In genomic region chr12:108622425-108622824, GRCh38 we compare ENCODE assay signal across 9 cellular contexts. TPM values are rescaled to one million over a fixed set of nuclear protein-coding genes. Genes with fewer than 3 reads are reported as not detected.
DNase-seq lines count a peak whose midpoint lies in the region; ATAC-seq, FAIRE-seq and TF ChIP-seq lines count a peak whose summit lies in the region.
"Had no signal": no experiment of that assay in that cellular context is flagged by ENCODE, and none has a peak within 500 bp of the region (broad histone marks: within the 10 kb centered on the region; RNA-seq: fewer than 3 reads in every experiment).

No MANE protein-coding gene starts in this region.

- no peaks in the 10 kb centered on the region for H3K27me3 ChIP-seq in K562 (ENCODE audit: control insufficient read depth in 2 of 2, insufficient read depth in 2 of 2, low read length in 2 of 2)

- H3K79me2 ChIP-seq in K562 (ENCODE audit: control insufficient read depth, insufficient read depth, low read length): no peaks in the 10 kb centered on the region

- TF ChIP-seq EP300 in K562 (IDR thresholded peaks at IDR 0.05; ENCODE audit: low read length): no peak

- H3K36me3 Mint-ChIP-seq in memory B cell: peaks cover 3% of the 10 kb centered on the region

- H3K4me1 Mint-ChIP-seq in memory B cell: peaks cover 36% of the 10 kb centered on the region

- WGBS in K562 (ENCODE audit: insufficient coverage, low coverage, missing lambda C conversion rate): 13% methylated on average over 3 of the region's 4 CpGs

- H3K9me3 Mint-ChIP-seq in memory B cell: no peaks in the 10 kb centered on the region

- FAIRE-seq in K562 (lab: Jason Lieb, UNC): peak; percentile 42

- peak; percentile 57 for ATAC-seq in K562
- ATAC-seq in memory B cell (ENCODE audit: low read depth): peak; percentile 34
- no peak for ATAC-seq in HG02763 (IDR thresholded peaks at IDR 0.05; ENCODE audit: unreplicated experiment)

- no peaks in the 10 kb centered on the region for H3K9me3 ChIP-seq in K562 (replicated peaks; ENCODE audit: control insufficient read depth, insufficient read depth, low read depth, low read length)

- CTCF ChIA-PET in K562 (lab: Yijun Ruan, JAX; ENCODE audit: low intra/inter-chr PET ratio): no interaction called here

- H3K27me3 Mint-ChIP-seq in memory B cell: no peaks in the 10 kb centered on the region

- H3K9me1 ChIP-seq in K562 (ENCODE audit: control insufficient read depth, insufficient read depth, low read length): no peaks in the 10 kb centered on the region

- POLR2A ChIA-PET in K562 (lab: Yijun Ruan, JAX): no interaction called here

- no peaks in the 10 kb centered on the region for H3K36me3 ChIP-seq in K562 (ENCODE audit: control insufficient read depth, insufficient read depth, low read length)

- TF ChIP-seq POLR2A in K562 (conservative IDR thresholded peaks at IDR 0.05): no peak

- H3K4me1 ChIP-seq in K562 (replicated peaks in 1 of 2; ENCODE audit: control insufficient read depth in 2 of 2, insufficient read depth in 2 of 2, low read length in 2 of 2): peaks cover 22 to 27% of the 10 kb centered on the region in 2 experiments

- in situ Hi-C loops in K562 (cut with MboI): no loop called here

- no peak overlapping the region for H3K4me3 Mint-ChIP-seq in memory B cell

- peak overlapping the region; percentile 91 for H3K27ac Mint-ChIP-seq in memory B cell

- BruUV-seq in K562 (replicated peaks; lab: Mats Ljungman, UMichigan): no TSS peak

- no peak overlapping the region for H3K4me3 ChIP-seq in K562
- H3K4me3 ChIP-seq: lung had no signal

- intact Hi-C loops in K562 (cut with micrococcal nuclease): no loop called here

- DNase-seq in COLO668 (lab: John Stamatoyannopoulos, UW; ENCODE audit: unreplicated experiment) (peak; percentile 58), HT-29 (ENCODE audit: low spot score) (peak; percentile 58), K562 (ENCODE audit: extremely low read depth in 1 of 4, low spot score in 3 of 4) (peak in 3 of 4 experiments; percentile 36 to 53 (median 47)), memory B cell (ENCODE audit: low spot score in 2 of 2) (no peak), GM03348 (ENCODE audit: low spot score) (no peak), SKM-1 (lab: John Stamatoyannopoulos, UW; ENCODE audit: unreplicated experiment) (no peak), pons (ENCODE audit: low spot score) (no peak)

- no peaks in the 10 kb centered on the region for H4K20me1 ChIP-seq in K562 (replicated peaks; ENCODE audit: control insufficient read depth, insufficient read depth, low read length)

- TF ChIP-seq RAD21 in K562 (CRISPR knock-in tag; conservative IDR thresholded peaks at IDR 0.05 in 1 of 2, IDR thresholded peaks at IDR 0.05 in 1 of 2): no peak

- TF ChIP-seq CTCF in K562 (IDR thresholded peaks at IDR 0.05 in 2 of 3, conservative IDR thresholded peaks at IDR 0.05 in 1 of 3; ENCODE audit: insufficient read depth in 2 of 3, low read depth in 1 of 3, low read length in 3 of 3): no peak

- H3K4me2 ChIP-seq in K562 (ENCODE audit: insufficient read depth, low read length): no peak overlapping the region

- H2AFZ ChIP-seq in K562 (ENCODE audit: low read depth, low read length): peak overlapping the region; percentile 37

- H3K9ac ChIP-seq in K562 (ENCODE audit: insufficient read depth in 1 of 2, low read depth in 2 of 2, low read length in 2 of 2): peak overlapping the region in 1 of 2 experiments; percentile 71; a peak in 2 of 4 replicates

- H3K27ac ChIP-seq in K562 (ENCODE audit: extremely low read depth, low read depth, low read length): no peak overlapping the region; the same call in 2 of the 3 replicates

TF ChIP-seq in K562, 482 proteins besides CTCF, POLR2A, EP300 and RAD21 (continues in another document):
- TF ChIP-seq YY1 (IDR thresholded peaks at IDR 0.05; ENCODE audit: borderline replicate concordance in 1 of 3, control insufficient read depth in 1 of 3, extremely low read depth in 1 of 3, insufficient read depth in 3 of 3, insufficient read length in 1 of 3, insufficient replicate concordance in 2 of 3, low read depth in 1 of 3, low read length in 2 of 3) (peak in 1 of 3 experiments; percentile 62), PKNOX1 (IDR thresholded peaks at IDR 0.05) (peak; percentile 37; the same call in 1 of the 2 replicates), BMI1 (IDR thresholded peaks at IDR 0.05; ENCODE audit: low read length) (peak; percentile 35; the same call in 1 of the 2 replicates), TCF15 (CRISPR knock-in tag; IDR thresholded peaks at IDR 0.05) (no peak), SOX6 (IDR thresholded peaks at IDR 0.05) (0 out of 2 replicates have a peak, but pooled peaks have one; percentile 19), GABPA (tag; conservative IDR thresholded peaks at IDR 0.05; ENCODE audit: low read depth) (peak; percentile 66), RFX1 (IDR thresholded peaks at IDR 0.05) (peak; percentile 95), ZNF511 (CRISPR knock-in tag; IDR thresholded peaks at IDR 0.05) (no peak)

RNA-seq across cellular contexts. Expression of gene SELPLG, which starts 11.3 kb away (rescaled TPM):
- total RNA-seq in HT-29 (2014; rRNA removed; shearing (Covaris generic)): not detected in 2 replicates
- total RNA-seq in K562 (2011; cell fraction: chromatin; rRNA removed; ENCODE audit: low replicate concordance): 0.35 and 0.79 TPM in 2 replicates
- 1.1 and 1.5 TPM in 2 replicates for total RNA-seq in K562 (2011; cell fraction: nucleolus; rRNA removed)
- 0.59 and 0.69 TPM in 2 replicates for total RNA-seq in K562 (2011; cell fraction: nucleoplasm; rRNA removed)
- total RNA-seq in K562 (2014; rRNA removed) (1.7 and 3.4 TPM in 2 replicates), K562 (2014; rRNA removed; fragmentation: Illumina TruSeq; extraction: Trizol) (0.54 and 0.76 TPM in 2 replicates), K562 (2015; rRNA removed; fragmentation: Illumina TruSeq; extraction: Trizol) (10.2 TPM in 2 replicates), K562 (2021) (2.2 and 2.5 TPM in 2 replicates)
- polyA plus RNA-seq in K562 (2011; rRNA removed) (1.4 and 1.6 TPM in 2 replicates), K562 (2014; fragmentation: Illumina TruSeq; extraction: Trizol) (3.3 and 3.9 TPM in 2 replicates), K562 (2014; fragmentation: Nextera tagmentation; extraction: Ambion mirVana) (under 1 TPM; 0.22 to 0.34 TPM), K562 (2014; rRNA removed) (1.2 and 2.8 TPM in 2 replicates)
- polyA plus RNA-seq in K562 (2011; cell fraction: cytosol; rRNA removed): 1.9 and 6.8 TPM in 2 replicates
- 0.60 and 0.92 TPM in 2 replicates for polyA plus RNA-seq in K562 (2011; cell fraction: nucleus; rRNA removed)
- polyA plus RNA-seq in K562 (2012): 9.4 and 9.9 TPM in 2 replicates
- polyA minus RNA-seq in K562 (2011; rRNA and poly(A)+ RNA removed): 0.48 and 1.1 TPM in 2 replicates
- polyA minus RNA-seq in K562 (2011; cell fraction: cytosol; rRNA and poly(A)+ RNA removed): 0.91 and 0.95 TPM in 2 replicates
- 0.27 and 0.44 TPM in 2 replicates for polyA minus RNA-seq in K562 (2011; cell fraction: nucleus; rRNA and poly(A)+ RNA removed)

RNA-seq across cellular contexts. Expression of gene TMEM119, which starts 24.5 kb away (rescaled TPM):
- not detected in 2 replicates for total RNA-seq in HT-29 (2014; rRNA removed; shearing (Covaris generic))
- not detected in 2 replicates for total RNA-seq in K562 (2011; cell fraction: chromatin; rRNA removed; ENCODE audit: low replicate concordance)
- not detected in 2 replicates for total RNA-seq in K562 (2011; cell fraction: nucleolus; rRNA removed)
- not detected in 2 replicates for total RNA-seq in K562 (2011; cell fraction: nucleoplasm; rRNA removed)
- total RNA-seq in K562 (2014; rRNA removed): not detected in 2 replicates
- total RNA-seq in K562 (2014; rRNA removed; fragmentation: Illumina TruSeq; extraction: Trizol): not detected in 2 replicates
- not detected in 2 replicates for total RNA-seq in K562 (2015; rRNA removed; fragmentation: Illumina TruSeq; extraction: Trizol)
- 0.18 TPM in 1 of 2 replicates, not detected in the other for total RNA-seq in K562 (2021)
- not detected in 2 replicates for polyA plus RNA-seq in K562 (2011; rRNA removed)
- polyA plus RNA-seq in K562 (2011; cell fraction: cytosol; rRNA removed): 0.01 TPM in 1 of 2 replicates, not detected in the other
- not detected in 2 replicates for polyA plus RNA-seq in K562 (2011; cell fraction: nucleus; rRNA removed)
- polyA plus RNA-seq in K562 (2012): 0.11 TPM in 1 of 2 replicates, not detected in the other
- not detected in 2 replicates for polyA plus RNA-seq in K562 (2014; fragmentation: Illumina TruSeq; extraction: Trizol)
- polyA plus RNA-seq in K562 (2014; fragmentation: Nextera tagmentation; extraction: Ambion mirVana): not detected
- not detected in 2 replicates for polyA plus RNA-seq in K562 (2014; rRNA removed)
- polyA minus RNA-seq in K562 (2011; rRNA and poly(A)+ RNA removed): not detected in 2 replicates
- not detected in 2 replicates for polyA minus RNA-seq in K562 (2011; cell fraction: cytosol; rRNA and poly(A)+ RNA removed)
- polyA minus RNA-seq in K562 (2011; cell fraction: nucleus; rRNA and poly(A)+ RNA removed): not detected in 2 replicates

Comparison
In these comparisons a context has a peak if more than half of its experiments do, and no peak if none do; other contexts are left out.
1. DNase-seq: peak in COLO668 (single experiment), HT-29 (single experiment) and K562 (3 of 4); none in memory B cell (0 of 2), GM03348 (single experiment), SKM-1 (single experiment) and pons (single experiment).